ENCODE assay signal across 16 cellular contexts in the genomic region with DNA sequence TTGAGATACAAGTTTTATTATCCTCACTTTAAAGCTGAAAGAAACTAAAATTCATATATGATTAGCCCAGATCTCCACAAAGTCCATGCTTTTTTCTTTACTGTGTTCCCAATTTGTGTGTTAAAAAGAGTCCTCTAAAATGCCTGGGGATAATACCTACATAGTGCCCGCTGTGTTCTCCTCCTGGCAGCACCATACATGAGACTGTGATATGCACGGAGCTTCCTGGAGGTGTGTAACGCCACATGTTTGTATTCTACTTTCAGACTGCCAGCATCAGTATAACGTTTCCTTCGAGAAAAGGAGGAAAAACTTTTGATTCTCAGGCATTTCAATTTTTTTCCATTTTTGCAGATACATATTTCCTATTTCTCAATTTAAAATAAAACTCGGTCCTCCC.
DNase-seq lines count a peak whose midpoint lies in the region; ATAC-seq, FAIRE-seq and TF ChIP-seq lines count a peak whose summit lies in the region.
"Had no signal": no experiment of that assay in that cellular context is flagged by ENCODE, and none has a peak within 500 bp of the region (broad histone marks: within the 10 kb centered on the region; RNA-seq: fewer than 3 reads in every experiment).

No MANE protein-coding gene starts in this region.

- TF ChIP-seq CTCF in CD8-positive, alpha-beta T cell (IDR thresholded peaks at IDR 0.05): no peak
- TF ChIP-seq CTCF in astrocyte (IDR thresholded peaks at IDR 0.05; ENCODE audit: insufficient read depth, low read depth, low read length) (no peak), nephron progenitor cell (IDR thresholded peaks at IDR 0.05) (no peak)

- no peak for ATAC-seq in CD8-positive, alpha-beta T cell
- no peak for ATAC-seq in activated CD8-positive, alpha-beta T cell treated with anti-CD3 and anti-CD28 coated beads, Interleukin-2, amount 10 ng/mL, durations not matched to agents 7 days and 5 days
- ATAC-seq in GM19455 (IDR thresholded peaks at IDR 0.05; ENCODE audit: unreplicated experiment) (no peak), HG02588 (IDR thresholded peaks at IDR 0.05; ENCODE audit: unreplicated experiment) (no peak)

- peaks cover 2% of the 10 kb centered on the region for H3K9me3 Mint-ChIP-seq in CD8-positive, alpha-beta T cell
- H3K9me3 Mint-ChIP-seq in astrocyte (ENCODE audit: unreplicated experiment) (no peaks in the 10 kb centered on the region), nephron progenitor cell (peaks cover 4% of the 10 kb centered on the region)
- H3K9me3 Mint-ChIP-seq in activated CD8-positive, alpha-beta T cell treated with anti-CD3 and anti-CD28 coated beads, Interleukin-2, amount 10 ng/mL, durations not matched to agents 7 days and 5 days (ENCODE audit: insufficient read depth): no peaks in the 10 kb centered on the region

- H3K4me2 ChIP-seq in astrocyte (ENCODE audit: low read length): no peak overlapping the region
- H3K4me2 ChIP-seq: BLaER1 treated with 17β-estradiol and CSF1 and Interleukin-3, amounts not matched to agents 10 nM and 100 nM had no signal

- no peak overlapping the region for H3K9ac ChIP-seq in astrocyte (ENCODE audit: low read length)
- H3K9ac ChIP-seq: BLaER1 treated with 17β-estradiol and CSF1 and Interleukin-3, amounts not matched to agents 10 nM and 100 nM had no signal

- no peaks in the 10 kb centered on the region for H4K20me1 ChIP-seq in astrocyte (ENCODE audit: insufficient read depth, low read length)
- H4K20me1 ChIP-seq: BLaER1 treated with 17β-estradiol and CSF1 and Interleukin-3, amounts not matched to agents 10 nM and 100 nM had no signal

- no peaks in the 10 kb centered on the region for H3K36me3 ChIP-seq in CD8-positive, alpha-beta T cell (ENCODE audit: insufficient read depth, low read length)
- no peaks in the 10 kb centered on the region for H3K36me3 ChIP-seq in astrocyte (ENCODE audit: insufficient read depth, low read length)
- H3K36me3 ChIP-seq: BLaER1 treated with 17β-estradiol and CSF1 and Interleukin-3, amounts not matched to agents 10 nM and 100 nM; SJSA1 had no signal

- intact Hi-C loops in CD8-positive, alpha-beta T cell (cut with DNase I, micrococcal nuclease): loop anchor here in 1 of 2 experiments (5.0 kb wide), 1 partner anchor 34 kb away; no protein-coding TSS in a partner anchor

- H3K4me1 Mint-ChIP-seq in CD8-positive, alpha-beta T cell (ENCODE audit: low read depth): peaks cover 36% of the 10 kb centered on the region
- peaks cover 14% of the 10 kb centered on the region for H3K4me1 Mint-ChIP-seq in astrocyte (ENCODE audit: low read depth, unreplicated experiment)
- peaks cover 15% of the 10 kb centered on the region for H3K4me1 Mint-ChIP-seq in nephron progenitor cell
- peaks cover 21% of the 10 kb centered on the region for H3K4me1 Mint-ChIP-seq in activated CD8-positive, alpha-beta T cell treated with anti-CD3 and anti-CD28 coated beads, Interleukin-2, amount 10 ng/mL, durations not matched to agents 7 days and 5 days (ENCODE audit: low read depth)

- H3K79me2 ChIP-seq in astrocyte (ENCODE audit: insufficient read depth, low read length): no peaks in the 10 kb centered on the region

- CTCF ChIA-PET in CD8-positive, alpha-beta T cell (lab: Charles Lee): interaction anchor here (1.0 kb wide), 1 partner anchor 134 kb away, joined by 3 read pairs; no protein-coding TSS in a partner anchor
- CTCF ChIA-PET in activated CD8-positive, alpha-beta T cell treated with anti-CD3 and anti-CD28 coated beads, Interleukin-2, amount 10 ng/mL, durations not matched to agents 7 days and 5 days (lab: Charles Lee): interaction anchor here (1.1 to 1.2 kb wide), 2 partner anchors 10 kb away, joined by 3 read pairs; no protein-coding TSS in a partner anchor

- no peak overlapping the region for H3K4me3 Mint-ChIP-seq in CD8-positive, alpha-beta T cell
- H3K4me3 Mint-ChIP-seq in astrocyte (ENCODE audit: unreplicated experiment): no peak overlapping the region
- no peak overlapping the region for H3K4me3 Mint-ChIP-seq in nephron progenitor cell
- no peak overlapping the region for H3K4me3 Mint-ChIP-seq in activated CD8-positive, alpha-beta T cell treated with anti-CD3 and anti-CD28 coated beads, Interleukin-2, amount 10 ng/mL, durations not matched to agents 7 days and 5 days
- H3K4me3 Mint-ChIP-seq: HFFc6 had no signal

- peak overlapping the region; percentile 50 for H3K27ac ChIP-seq in CD8-positive, alpha-beta T cell (ENCODE audit: low read depth, low read length)
- H3K27ac ChIP-seq in astrocyte (ENCODE audit: low read depth, low read length): no peak overlapping the region
- H3K27ac ChIP-seq: BLaER1 treated with 17β-estradiol and CSF1 and Interleukin-3, amounts not matched to agents 10 nM and 100 nM; SJSA1 had no signal

- H3K4me1 ChIP-seq in CD8-positive, alpha-beta T cell (ENCODE audit: insufficient read depth, low read length): peaks cover 31% of the 10 kb centered on the region
- peaks cover 8% of the 10 kb centered on the region for H3K4me1 ChIP-seq in astrocyte (ENCODE audit: insufficient read depth, low read length)
- H3K4me1 ChIP-seq: BLaER1 treated with 17β-estradiol and CSF1 and Interleukin-3, amounts not matched to agents 10 nM and 100 nM had no signal

- H2AFZ ChIP-seq in astrocyte (ENCODE audit: low read depth, low read length): no peak overlapping the region

- FAIRE-seq in astrocyte (lab: Jason Lieb, UNC): peak; percentile 54

- H3K27ac Mint-ChIP-seq in CD8-positive, alpha-beta T cell: peak overlapping the region; percentile 99
- H3K27ac Mint-ChIP-seq in astrocyte (ENCODE audit: unreplicated experiment) (no peak overlapping the region), nephron progenitor cell (peak overlapping the region; percentile 51)
- no peak overlapping the region for H3K27ac Mint-ChIP-seq in activated CD8-positive, alpha-beta T cell treated with anti-CD3 and anti-CD28 coated beads, Interleukin-2, amount 10 ng/mL, durations not matched to agents 7 days and 5 days

- no peaks in the 10 kb centered on the region for H3K27me3 ChIP-seq in CD8-positive, alpha-beta T cell (ENCODE audit: insufficient read depth, low read length)
- no peaks in the 10 kb centered on the region for H3K27me3 ChIP-seq in astrocyte (ENCODE audit: insufficient read depth, low read length)
- H3K27me3 ChIP-seq: BLaER1 treated with 17β-estradiol and CSF1 and Interleukin-3, amounts not matched to agents 10 nM and 100 nM; SJSA1 had no signal

- H3K36me3 Mint-ChIP-seq in CD8-positive, alpha-beta T cell: peaks cover 2% of the 10 kb centered on the region
- H3K36me3 Mint-ChIP-seq in astrocyte (ENCODE audit: low read depth, unreplicated experiment) (no peaks in the 10 kb centered on the region), nephron progenitor cell (ENCODE audit: low read depth) (no peaks in the 10 kb centered on the region)
- H3K36me3 Mint-ChIP-seq in activated CD8-positive, alpha-beta T cell treated with anti-CD3 and anti-CD28 coated beads, Interleukin-2, amount 10 ng/mL, durations not matched to agents 7 days and 5 days (ENCODE audit: low read depth): peaks cover 15% of the 10 kb centered on the region

- POLR2A ChIA-PET in CD8-positive, alpha-beta T cell (lab: Charles Lee): interaction anchor here (1.2 to 2.0 kb wide), 3 partner anchors 10 to 17 kb away, joined by 3 to 5 read pairs (median 3); no protein-coding TSS in a partner anchor
- POLR2A ChIA-PET in activated CD8-positive, alpha-beta T cell treated with anti-CD3 and anti-CD28 coated beads, Interleukin-2, amount 10 ng/mL, durations not matched to agents 7 days and 5 days (lab: Charles Lee): no interaction called here

- H3K27me3 Mint-ChIP-seq in CD8-positive, alpha-beta T cell (ENCODE audit: low read depth): no peaks in the 10 kb centered on the region
- H3K27me3 Mint-ChIP-seq in astrocyte (ENCODE audit: low read depth, unreplicated experiment): no peaks in the 10 kb centered on the region
- H3K27me3 Mint-ChIP-seq in nephron progenitor cell (ENCODE audit: low read depth, poor library complexity): peaks cover 2% of the 10 kb centered on the region
- no peaks in the 10 kb centered on the region for H3K27me3 Mint-ChIP-seq in activated CD8-positive, alpha-beta T cell treated with anti-CD3 and anti-CD28 coated beads, Interleukin-2, amount 10 ng/mL, durations not matched to agents 7 days and 5 days (ENCODE audit: low read depth)

- H3K4me3 ChIP-seq in CD8-positive, alpha-beta T cell (ENCODE audit: low read depth, low read length): no peak overlapping the region
- no peak overlapping the region for H3K4me3 ChIP-seq in astrocyte (ENCODE audit: insufficient read depth, low read depth, low read length)
- H3K4me3 ChIP-seq: BLaER1 treated with 17β-estradiol and CSF1 and Interleukin-3, amounts not matched to agents 10 nM and 100 nM; SJSA1 had no signal

- DNase-seq in CD8-positive, alpha-beta T cell: no peak
- peak; percentile 78 for DNase-seq in NCI-H146 treated with DMSO at 0.1 percent for 48 hours (lab: John Stamatoyannopoulos, UW; ENCODE audit: unreplicated experiment)
- no peak for DNase-seq in astrocyte (ENCODE audit: low read depth)
- DNase-seq in nephron progenitor cell: no peak
- no peak for DNase-seq in activated CD8-positive, alpha-beta T cell treated with anti-CD3 and anti-CD28 coated beads, Interleukin-2, amount 10 ng/mL, durations not matched to agents 7 days and 5 days
- DNase-seq: COR-L47, DMS153, NCI-H1105 treated with DMSO at 0.1 percent for 48 hours, NCI-H2029, NCI-H2171 treated with DMSO at 0.1 percent for 48 hours, NCI-H510A had no signal

- H3K9me3 ChIP-seq in CD8-positive, alpha-beta T cell (ENCODE audit: low read length): no peaks in the 10 kb centered on the region
- H3K9me3 ChIP-seq in astrocyte (ENCODE audit: insufficient read depth, low read depth, low read length): no peaks in the 10 kb centered on the region
- H3K9me3 ChIP-seq: SJSA1 had no signal

Comparison
In these comparisons a context has a peak if more than half of its experiments do, and no peak if none do; other contexts are left out.
1. H3K27ac Mint-ChIP-seq: peak in CD8-positive, alpha-beta T cell (single experiment) and nephron progenitor cell (single experiment); none in astrocyte (single experiment) and activated CD8-positive, alpha-beta T cell treated with anti-CD3 and anti-CD28 coated beads, Interleukin-2, amount 10 ng/mL, durations not matched to agents 7 days and 5 days (single experiment).